17 cellular contexts compared by ENCODE assay signal in genomic region chr6:52545050-52545843, GRCh38. TPM values are rescaled to one million over a fixed set of nuclear protein-coding genes. Genes with fewer than 3 reads are reported as not detected.
A peak's percentile ranks its signal among the peaks of the same experiment; 100 is the strongest.
DNase-seq lines count a peak whose midpoint lies in the region; ATAC-seq, FAIRE-seq and TF ChIP-seq lines count a peak whose summit lies in the region.
"Had no signal": no experiment of that assay in that cellular context is flagged by ENCODE, and none has a peak within 500 bp of the region (broad histone marks: within the 10 kb centered on the region; RNA-seq: fewer than 3 reads in every experiment).

No MANE protein-coding gene starts in this region.

- WGBS in liver, result 81% methylated on average over 6 of the region's 6 CpGs

- H3K27ac ChIP-seq in VCaP (peak overlapping the region; percentile 72), liver (ENCODE audit: low read depth in 1 of 2, low read length in 2 of 2) (peak overlapping the region; percentile 79 to 89)

- H3K9ac ChIP-seq in liver (ENCODE audit: low read depth in 1 of 2, low read length in 2 of 2), result no peak overlapping the region

- no peaks in the 10 kb centered on the region for H3K27me3 ChIP-seq in liver (ENCODE audit: control insufficient read depth in 4 of 4, insufficient read depth in 4 of 4, low read length in 3 of 4)
- H3K27me3 ChIP-seq: BE2C, MG63 had no signal

- H3K36me3 ChIP-seq in liver (ENCODE audit: control insufficient read depth in 4 of 4, insufficient read depth in 3 of 4, low read depth in 1 of 4, low read length in 3 of 4), result no peaks in the 10 kb centered on the region
- H3K36me3 ChIP-seq: BE2C had no signal

- H3K36me3 Mint-ChIP-seq in stimulated activated effector memory CD8-positive, alpha-beta T cell treated with anti-CD3 and anti-CD28 coated beads, Interleukin-12 subunit alpha, Interleukin-12 subunit beta, amount 100 ng/mL, for 72 hours, result peaks cover 5% of the 10 kb centered on the region

- H3K9me3 ChIP-seq in liver (ENCODE audit: control insufficient read depth in 4 of 4, low read length in 3 of 4), result no peaks in the 10 kb centered on the region
- H3K9me3 ChIP-seq: BE2C, MG63 had no signal

- TF ChIP-seq CTCF in VCaP (conservative IDR thresholded peaks at IDR 0.05), result no peak
- TF ChIP-seq CTCF in liver (IDR thresholded peaks at IDR 0.05; ENCODE audit: low read depth, low read length, missing input control), result no peak
- no peak for TF ChIP-seq CTCF in D721Med (IDR thresholded peaks at IDR 0.05; ENCODE audit: insufficient read depth, missing control alignments)

- peaks cover 21 to 66% (median 52%) of the 10 kb centered on the region in 4 donors for H3K4me1 ChIP-seq in liver (ENCODE audit: control insufficient read depth in 4 of 4, insufficient read depth in 4 of 4, low read length in 3 of 4)

- no peak for TF ChIP-seq RAD21 in liver (IDR thresholded peaks at IDR 0.05)

- H3K4me3 Mint-ChIP-seq in stimulated activated effector memory CD8-positive, alpha-beta T cell treated with anti-CD3 and anti-CD28 coated beads, Interleukin-12 subunit alpha, Interleukin-12 subunit beta, amount 100 ng/mL, for 72 hours, result no peak overlapping the region
- H3K4me3 Mint-ChIP-seq: activated naive CD8-positive, alpha-beta T cell treated with anti-CD3 and anti-CD28 coated beads, Interleukin-2, amount 50 U/mL, for 24 hours; activated T-cell treated with anti-CD3 and anti-CD28 coated beads, Interleukin-2, amount 50 U/mL, for 4 hours; stimulated activated naive CD8-positive, alpha-beta T cell treated with anti-CD3 and anti-CD28 coated beads, Interleukin-15, amount 100 ng/mL, for 72 hours had no signal

- H3K27ac Mint-ChIP-seq in stimulated activated effector memory CD8-positive, alpha-beta T cell treated with anti-CD3 and anti-CD28 coated beads, Interleukin-12 subunit alpha, Interleukin-12 subunit beta, amount 100 ng/mL, for 72 hours, result peak overlapping the region; percentile 62
- H3K27ac Mint-ChIP-seq: activated naive CD8-positive, alpha-beta T cell treated with anti-CD3 and anti-CD28 coated beads, Interleukin-2, amount 50 U/mL, for 24 hours; stimulated activated naive CD8-positive, alpha-beta T cell treated with anti-CD3 and anti-CD28 coated beads, Interleukin-15, amount 100 ng/mL, for 72 hours had no signal

- H3K4me3 ChIP-seq in liver (ENCODE audit: low read depth in 1 of 3, low read length in 3 of 3), result no peak overlapping the region
- H3K4me3 ChIP-seq: MG63 had no signal

- H3K4me1 Mint-ChIP-seq in stimulated activated effector memory CD8-positive, alpha-beta T cell treated with anti-CD3 and anti-CD28 coated beads, Interleukin-12 subunit alpha, Interleukin-12 subunit beta, amount 100 ng/mL, for 72 hours, result peaks cover 50% of the 10 kb centered on the region

- peak; percentile 54 for DNase-seq in EL
- no peak for DNase-seq in stimulated activated effector memory CD8-positive, alpha-beta T cell treated with anti-CD3 and anti-CD28 coated beads, Interleukin-12 subunit alpha, Interleukin-12 subunit beta, amount 100 ng/mL, for 72 hours (ENCODE audit: low spot score in 2 of 2)
- DNase-seq in NCI-H2196 (lab: John Stamatoyannopoulos, UW; ENCODE audit: unreplicated experiment), result no peak
- no peak for DNase-seq in D721Med (ENCODE audit: insufficient read length, low spot score)
- no peak for DNase-seq in cortex of kidney (lab: John Stamatoyannopoulos, UW)
- DNase-seq: activated naive CD8-positive, alpha-beta T cell treated with anti-CD3 and anti-CD28 coated beads, Interleukin-2, amount 50 U/mL, for 24 hours; activated T-cell treated with anti-CD3 and anti-CD28 coated beads, Interleukin-2, amount 50 U/mL, for 4 hours; BE2C; DMS79; MG63; NCI-H2081 treated with DMSO at 0.1 percent for 48 hours; SHP77 treated with DMSO at 0.1 percent for 48 hours; stimulated activated naive CD8-positive, alpha-beta T cell treated with anti-CD3 and anti-CD28 coated beads, Interleukin-15, amount 100 ng/mL, for 72 hours had no signal

- no peak for FAIRE-seq in D721Med (lab: Jason Lieb, UNC)
- FAIRE-seq: colon had no signal

- ATAC-seq in stimulated activated effector memory CD8-positive, alpha-beta T cell treated with anti-CD3 and anti-CD28 coated beads, Interleukin-12 subunit alpha, Interleukin-12 subunit beta, amount 100 ng/mL, for 72 hours, result no peak
- ATAC-seq in GM21619 (IDR thresholded peaks at IDR 0.05; ENCODE audit: unreplicated experiment), result no peak
- ATAC-seq: activated naive CD8-positive, alpha-beta T cell treated with anti-CD3 and anti-CD28 coated beads, Interleukin-2, amount 50 U/mL, for 24 hours; activated T-cell treated with anti-CD3 and anti-CD28 coated beads, Interleukin-2, amount 50 U/mL, for 4 hours; stimulated activated naive CD8-positive, alpha-beta T cell treated with anti-CD3 and anti-CD28 coated beads, Interleukin-15, amount 100 ng/mL, for 72 hours had no signal

- no peaks in the 10 kb centered on the region for H3K9me3 Mint-ChIP-seq in stimulated activated effector memory CD8-positive, alpha-beta T cell treated with anti-CD3 and anti-CD28 coated beads, Interleukin-12 subunit alpha, Interleukin-12 subunit beta, amount 100 ng/mL, for 72 hours
- H3K9me3 Mint-ChIP-seq: activated naive CD8-positive, alpha-beta T cell treated with anti-CD3 and anti-CD28 coated beads, Interleukin-2, amount 50 U/mL, for 24 hours; activated T-cell treated with anti-CD3 and anti-CD28 coated beads, Interleukin-2, amount 50 U/mL, for 4 hours; stimulated activated naive CD8-positive, alpha-beta T cell treated with anti-CD3 and anti-CD28 coated beads, Interleukin-15, amount 100 ng/mL, for 72 hours had no signal

TF ChIP-seq in liver, 16 proteins besides CTCF, POLR2A, EP300 and RAD21:
- no peak for TF ChIP-seq REST (IDR thresholded peaks at IDR 0.05)
- no peak for TF ChIP-seq EGR1 (IDR thresholded peaks at IDR 0.05; ENCODE audit: low read depth in 2 of 2)
- TF ChIP-seq ATF3 (IDR thresholded peaks at IDR 0.05), result no peak
- no peak for TF ChIP-seq TAF1 (conservative IDR thresholded peaks at IDR 0.05)
- TF ChIP-seq FOXA1 (IDR thresholded peaks at IDR 0.05), result no peak
- TF ChIP-seq JUND (IDR thresholded peaks at IDR 0.05), result no peak
- TF ChIP-seq HNF4A (conservative IDR thresholded peaks at IDR 0.05), result peak in 1 of 2 donors; percentile 4
- TF ChIP-seq RXRA (IDR thresholded peaks at IDR 0.05), result no peak
- no peak for TF ChIP-seq NR2F2 (IDR thresholded peaks at IDR 0.05)

RNA-seq across cellular contexts. Expression of gene TRAM2, which starts 31.6 kb away (rescaled TPM):
- 10 to 100 TPM in 1 of 2 donors, 1 to 10 TPM in 1; 8.5 to 17.5 TPM for total RNA-seq in liver
- 10 to 100 TPM in 1 of 2 donors, 1 to 10 TPM in 1; 7.3 to 20.3 TPM for polyA plus RNA-seq in liver
